ENCODE assay signal across 8 cellular contexts in genomic region chr12:6534158-6534913, GRCh38. TPM values are rescaled to one million over a fixed set of nuclear protein-coding genes. Genes with fewer than 3 reads are reported as not detected.
DNase-seq lines count a peak whose midpoint lies in the region; ATAC-seq and TF ChIP-seq lines count a peak whose summit lies in the region.

Gene GAPDH (plus strand): TSS chr12:6534517. CDS start chr12:6534833, 316 bp downstream.

- DNase-seq in AML-193 (lab: John Stamatoyannopoulos, UW): peak; percentile 94 to 95
- peak; percentile 96 for DNase-seq in NCI-H460 (ENCODE audit: extremely low read depth, low read depth)
- DNase-seq in activated CD4-positive, alpha-beta T cell treated with anti-CD3 and anti-CD28 coated beads for 1 hour: peak; percentile 75
- peak; percentile 13 to 78 for DNase-seq in cerebellar nuclear complex (lab: John Stamatoyannopoulos, UW)
- DNase-seq in kidney epithelial cell (ENCODE audit: low read depth): no peak
- peak; percentile 70 to 74 for DNase-seq in stimulated activated CD4-positive, alpha-beta T cell treated with anti-CD3 and anti-CD28 coated beads, Interleukin-1b, Interleukin-23, amount 100 ng/mL, for 1 hour (ENCODE audit: low read depth in 2 of 2)

- peak within 1 kb of the TSS; percentile 65 for H3K4me3 ChIP-seq in kidney epithelial cell (ENCODE audit: low read depth, low read length)

- ATAC-seq in HG03378 (IDR thresholded peaks at IDR 0.05; ENCODE audit: unreplicated experiment): peak; percentile 41

- H3K36me3 ChIP-seq in kidney epithelial cell (ENCODE audit: control insufficient read depth, insufficient read depth, low read length): peaks cover 10% of the 10 kb centered on the region

- TF ChIP-seq POLR2A in GM19099 (IDR thresholded peaks at IDR 0.05; ENCODE audit: extremely low read depth, insufficient read length, low read depth): peak; percentile 100

- H3K27me3 ChIP-seq in kidney epithelial cell (ENCODE audit: control insufficient read depth, insufficient read depth, low read length): no peaks in the 10 kb centered on the region

- TF ChIP-seq CTCF in kidney epithelial cell (IDR thresholded peaks at IDR 0.05; ENCODE audit: insufficient read depth, low read length, poor library complexity, severe bottlenecking): no peak

RNA-seq across cellular contexts. Expression of gene GAPDH, which starts in this region (rescaled TPM):
- 9,568 and 10,591 TPM in 2 replicates for total RNA-seq in NCI-H460 (2014; rRNA removed; shearing (Covaris generic))
- 5,419 and 5,908 TPM in 2 replicates for polyA plus RNA-seq in NCI-H460 (2014; cell fraction: nucleus; rRNA removed)
- total RNA-seq in kidney epithelial cell: 3,951 and 4,700 TPM in 2 replicates
